ENCODE assay signal across 31 cellular contexts in genomic region chr1:191578281-191578680, GRCh38.
"Had no signal": no experiment of that assay in that cellular context is flagged by ENCODE, and none has a peak within 500 bp of the region (broad histone marks: within the 10 kb centered on the region; RNA-seq: fewer than 3 reads in every experiment).

No MANE protein-coding gene starts in this region.

- H3K36me3 Mint-ChIP-seq: activated CD4-positive, alpha-beta memory T cell treated with anti-CD3 and anti-CD28 coated beads for 36 hours; activated CD8-positive, alpha-beta memory T cell treated with anti-CD3 and anti-CD28 coated beads, Interleukin-2, amount 10 ng/mL, durations not matched to agents 7 days and 5 days; activated naive CD4-positive, alpha-beta T cell treated with anti-CD3 and anti-CD28 coated beads, Interleukin-2, amount 50 U/mL, for 24 hours; activated naive CD8-positive, alpha-beta T cell treated with anti-CD3 and anti-CD28 coated beads for 36 hours; brain had no signal

- H3K27ac Mint-ChIP-seq: activated CD4-positive, alpha-beta memory T cell treated with anti-CD3 and anti-CD28 coated beads for 36 hours; activated CD4-positive, alpha-beta T cell treated with anti-CD3 and anti-CD28 coated beads for 36 hours; activated CD4-positive, alpha-beta T cell treated with anti-CD3 and anti-CD28 coated beads, Interleukin-2, amount 10 ng/mL, durations not matched to agents 24 days and 14 days; activated CD8-positive, alpha-beta memory T cell treated with anti-CD3 and anti-CD28 coated beads, Interleukin-2, amount 10 ng/mL, durations not matched to agents 7 days and 5 days; activated CD8-positive, alpha-beta T cell treated with anti-CD3 and anti-CD28 coated beads, Interleukin-2, amount 10 ng/mL, durations not matched to agents 7 days and 5 days; activated naive CD4-positive, alpha-beta T cell treated with anti-CD3 and anti-CD28 coated beads for 36 hours; activated naive CD4-positive, alpha-beta T cell treated with anti-CD3 and anti-CD28 coated beads, Interleukin-2, amount 50 U/mL, for 24 hours; activated naive CD8-positive, alpha-beta T cell treated with anti-CD3 and anti-CD28 coated beads for 36 hours; activated naive CD8-positive, alpha-beta T cell treated with anti-CD3 and anti-CD28 coated beads, Interleukin-2, amount 50 U/mL, for 24 hours; activated T-helper 1 cell treated with anti-CD3 and anti-CD28 coated beads, Interleukin-12 subunit alpha, Interleukin-12 subunit beta, Interleukin-2, Interleukin-4 antibody, amounts not matched to agents 30 ng/mL and 10 ng/mL and 1 ng/mL, durations not matched to agents 14 hours and 24 hours and 36 hours; activated T-helper 2 cell treated with anti-CD3 and anti-CD28 coated beads, Interferon-gamma antibody, Interleukin-2, Interleukin-4, amounts not matched to agents 10 μg/mL and 5 μg/mL and 100 μg/mL, durations not matched to agents 14 hours and 24 hours and 36 hours; brain; effector memory CD8-positive, alpha-beta T cell had no signal

- ATAC-seq: activated CD4-positive, alpha-beta T cell treated with anti-CD3 and anti-CD28 coated beads for 36 hours; activated CD8-positive, alpha-beta memory T cell treated with anti-CD3 and anti-CD28 coated beads, Interleukin-2, amount 10 ng/mL, durations not matched to agents 7 days and 5 days; activated CD8-positive, alpha-beta T cell treated with anti-CD3 and anti-CD28 coated beads, Interleukin-2, amount 10 ng/mL, durations not matched to agents 7 days and 5 days; activated naive CD8-positive, alpha-beta T cell treated with anti-CD3 and anti-CD28 coated beads, Interleukin-2, amount 50 U/mL, for 24 hours; effector memory CD8-positive, alpha-beta T cell had no signal

- H3K9me3 ChIP-seq: ascending aorta, breast epithelium, esophagus squamous epithelium had no signal

- H3K36me3 ChIP-seq: ascending aorta, breast epithelium, cardiac muscle cell, esophagus squamous epithelium, heart left ventricle had no signal

- H3K27me3 ChIP-seq: ascending aorta, breast epithelium, cardiac muscle cell, esophagus squamous epithelium, heart left ventricle had no signal

- H3K9me3 Mint-ChIP-seq: activated CD4-positive, alpha-beta T cell treated with anti-CD3 and anti-CD28 coated beads, Interleukin-2, amount 10 ng/mL, durations not matched to agents 24 days and 14 days; activated naive CD4-positive, alpha-beta T cell treated with anti-CD3 and anti-CD28 coated beads for 36 hours; activated T-helper 1 cell treated with anti-CD3 and anti-CD28 coated beads, Interleukin-12 subunit alpha, Interleukin-12 subunit beta, Interleukin-2, Interleukin-4 antibody, amounts not matched to agents 30 ng/mL and 10 ng/mL and 1 ng/mL, durations not matched to agents 14 hours and 24 hours and 36 hours had no signal

- H3K27me3 Mint-ChIP-seq: activated CD4-positive, alpha-beta memory T cell treated with anti-CD3 and anti-CD28 coated beads for 36 hours; activated CD4-positive, alpha-beta T cell treated with anti-CD3 and anti-CD28 coated beads for 36 hours; activated CD4-positive, alpha-beta T cell treated with anti-CD3 and anti-CD28 coated beads, Interleukin-2, amount 10 ng/mL, durations not matched to agents 24 days and 14 days; activated CD8-positive, alpha-beta memory T cell treated with anti-CD3 and anti-CD28 coated beads, Interleukin-2, amount 10 ng/mL, durations not matched to agents 7 days and 5 days; activated naive CD4-positive, alpha-beta T cell treated with anti-CD3 and anti-CD28 coated beads, Interleukin-2, amount 50 U/mL, for 24 hours; activated naive CD8-positive, alpha-beta T cell treated with anti-CD3 and anti-CD28 coated beads for 36 hours; activated naive CD8-positive, alpha-beta T cell treated with anti-CD3 and anti-CD28 coated beads, Interleukin-2, amount 50 U/mL, for 24 hours; brain; central memory CD8-positive, alpha-beta T cell; effector memory CD8-positive, alpha-beta T cell had no signal

- H3K4me3 ChIP-seq: ascending aorta, breast epithelium, cardiac muscle cell, esophagus squamous epithelium had no signal

- DNase-seq: activated CD4-positive, alpha-beta memory T cell treated with anti-CD3 and anti-CD28 coated beads for 36 hours; activated CD4-positive, alpha-beta T cell treated with anti-CD3 and anti-CD28 coated beads for 36 hours; activated CD4-positive, alpha-beta T cell treated with anti-CD3 and anti-CD28 coated beads, Interleukin-2, amount 10 ng/mL, durations not matched to agents 24 days and 14 days; activated CD4-positive, CD25-positive, alpha-beta regulatory T cell; activated CD4-positive, CD25-positive, alpha-beta regulatory T cell treated with anti-CD3 and anti-CD28 coated beads, Interleukin-2, amount 50 U/mL, for 72 hours; activated CD8-positive, alpha-beta memory T cell treated with anti-CD3 and anti-CD28 coated beads, Interleukin-2, amount 10 ng/mL, durations not matched to agents 7 days and 5 days; activated CD8-positive, alpha-beta memory T cell treated with anti-CD3 and anti-CD28 coated beads, Interleukin-2, amount 50 U/mL, for 4 hours; activated CD8-positive, alpha-beta T cell treated with anti-CD3 and anti-CD28 coated beads, Interleukin-2, amount 10 ng/mL, durations not matched to agents 7 days and 5 days; activated effector memory CD4-positive, alpha-beta T cell treated with anti-CD3 and anti-CD28 coated beads, Interleukin-2, amount 50 U/mL, for 16 hours; activated naive CD4-positive, alpha-beta T cell treated with anti-CD3 and anti-CD28 coated beads for 36 hours; activated naive CD8-positive, alpha-beta T cell treated with anti-CD3 and anti-CD28 coated beads for 36 hours; activated naive CD8-positive, alpha-beta T cell treated with anti-CD3 and anti-CD28 coated beads, Interleukin-2, amount 50 U/mL, for 24 hours; activated T-cell treated with anti-CD3 and anti-CD28 coated beads, Interleukin-2, amount 50 U/mL, for 1 hour; activated T-cell treated with anti-CD3 and anti-CD28 coated beads, Interleukin-2, amount 50 U/mL, for 48 hours; cortex of kidney; dermis blood vessel endothelial cell; effector CD4-positive, alpha-beta T cell; effector memory CD8-positive, alpha-beta T cell; esophagus squamous epithelium; glutamatergic neuron; heart left ventricle; T-helper 2 cell had no signal

- H3K27ac ChIP-seq: ascending aorta, breast epithelium, cardiac muscle cell, epithelial cell of prostate, esophagus squamous epithelium had no signal

- H3K4me3 Mint-ChIP-seq: activated CD4-positive, alpha-beta memory T cell treated with anti-CD3 and anti-CD28 coated beads for 36 hours; activated CD4-positive, alpha-beta T cell treated with anti-CD3 and anti-CD28 coated beads for 36 hours; activated CD4-positive, alpha-beta T cell treated with anti-CD3 and anti-CD28 coated beads, Interleukin-2, amount 10 ng/mL, durations not matched to agents 24 days and 14 days; activated CD8-positive, alpha-beta memory T cell treated with anti-CD3 and anti-CD28 coated beads, Interleukin-2, amount 10 ng/mL, durations not matched to agents 7 days and 5 days; activated CD8-positive, alpha-beta T cell treated with anti-CD3 and anti-CD28 coated beads, Interleukin-2, amount 10 ng/mL, durations not matched to agents 7 days and 5 days; activated naive CD4-positive, alpha-beta T cell treated with anti-CD3 and anti-CD28 coated beads for 36 hours; activated naive CD4-positive, alpha-beta T cell treated with anti-CD3 and anti-CD28 coated beads, Interleukin-2, amount 50 U/mL, for 24 hours; activated naive CD8-positive, alpha-beta T cell treated with anti-CD3 and anti-CD28 coated beads for 36 hours; activated naive CD8-positive, alpha-beta T cell treated with anti-CD3 and anti-CD28 coated beads, Interleukin-2, amount 50 U/mL, for 24 hours; activated T-helper 1 cell treated with anti-CD3 and anti-CD28 coated beads, Interleukin-12 subunit alpha, Interleukin-12 subunit beta, Interleukin-2, Interleukin-4 antibody, amounts not matched to agents 30 ng/mL and 10 ng/mL and 1 ng/mL, durations not matched to agents 14 hours and 24 hours and 36 hours; brain; central memory CD8-positive, alpha-beta T cell; effector memory CD8-positive, alpha-beta T cell had no signal

- H3K4me1 Mint-ChIP-seq: activated CD4-positive, alpha-beta T cell treated with anti-CD3 and anti-CD28 coated beads for 36 hours; activated CD4-positive, alpha-beta T cell treated with anti-CD3 and anti-CD28 coated beads, Interleukin-2, amount 10 ng/mL, durations not matched to agents 24 days and 14 days; activated CD8-positive, alpha-beta memory T cell treated with anti-CD3 and anti-CD28 coated beads, Interleukin-2, amount 10 ng/mL, durations not matched to agents 7 days and 5 days; activated naive CD4-positive, alpha-beta T cell treated with anti-CD3 and anti-CD28 coated beads, Interleukin-2, amount 50 U/mL, for 24 hours; activated naive CD8-positive, alpha-beta T cell treated with anti-CD3 and anti-CD28 coated beads for 36 hours; activated naive CD8-positive, alpha-beta T cell treated with anti-CD3 and anti-CD28 coated beads, Interleukin-2, amount 50 U/mL, for 24 hours; brain; central memory CD8-positive, alpha-beta T cell had no signal

- H3K4me1 ChIP-seq: ascending aorta, breast epithelium, esophagus squamous epithelium, heart left ventricle had no signal
